In genomic region chr11:65817312-65817814, GRCh38 we compare ENCODE assay signal across 9 cellular contexts. TPM values are rescaled to one million over a fixed set of nuclear protein-coding genes. Genes with fewer than 3 reads are reported as not detected.
DNase-seq lines count a peak whose midpoint lies in the region; ATAC-seq, FAIRE-seq and TF ChIP-seq lines count a peak whose summit lies in the region.
"Had no signal": no experiment of that assay in that cellular context is flagged by ENCODE, and none has a peak within 500 bp of the region (broad histone marks: within the 10 kb centered on the region; RNA-seq: fewer than 3 reads in every experiment).

No MANE protein-coding gene starts in this region.

- H3K9me3 Mint-ChIP-seq in activated CD4-positive, alpha-beta T cell treated with anti-CD3 and anti-CD28 coated beads, Interleukin-2, amount 10 ng/mL, durations not matched to agents 7 days and 5 days: no peaks in the 10 kb centered on the region
- no peaks in the 10 kb centered on the region for H3K9me3 Mint-ChIP-seq in activated naive CD4-positive, alpha-beta T cell treated with anti-CD3 and anti-CD28 coated beads, Interleukin-2, amount 50 U/mL, for 72 hours

- intact Hi-C loops in testis (cut with DNase I; ENCODE audit: low total_unique reads): loop anchor here (5.0 kb wide), 1 partner anchor 105 kb away; the partner anchor contains the start of gene KAT5

- H3K36me3 Mint-ChIP-seq in activated CD4-positive, alpha-beta T cell treated with anti-CD3 and anti-CD28 coated beads, Interleukin-2, amount 10 ng/mL, durations not matched to agents 7 days and 5 days (ENCODE audit: low read depth): no peaks in the 10 kb centered on the region
- H3K36me3 Mint-ChIP-seq in activated naive CD4-positive, alpha-beta T cell treated with anti-CD3 and anti-CD28 coated beads, Interleukin-2, amount 50 U/mL, for 72 hours: peaks cover 0 to 7% of the 10 kb centered on the region in 2 donors

- H3K4me1 ChIP-seq in keratinocyte (ENCODE audit: control insufficient read depth, extremely low read depth, insufficient read depth, low read length) (peaks cover 12% of the 10 kb centered on the region), testis (peaks cover 7% of the 10 kb centered on the region)

- POLR2A ChIA-PET in activated CD4-positive, alpha-beta T cell treated with anti-CD3 and anti-CD28 coated beads, Interleukin-2, amount 10 ng/mL, durations not matched to agents 7 days and 5 days (lab: Charles Lee): no interaction called here

- H3K9me3 ChIP-seq in keratinocyte (ENCODE audit: control insufficient read depth, low read depth, low read length): no peaks in the 10 kb centered on the region
- H3K9me3 ChIP-seq in testis: no peaks in the 10 kb centered on the region

- no peaks in the 10 kb centered on the region for H3K9me1 ChIP-seq in keratinocyte (ENCODE audit: control insufficient read depth, extremely low read depth, insufficient read depth, low read length)

- dilution Hi-C loops in keratinocyte (cut with MboI; ENCODE audit: extremely low pct_ligation_motif_present, low sequenced_read_pairs): no loop called here

- H3K36me3 ChIP-seq in keratinocyte (ENCODE audit: control insufficient read depth in 2 of 2, extremely low read depth in 1 of 2, insufficient read depth in 2 of 2, low read length in 2 of 2) (no peaks in the 10 kb centered on the region), testis (ENCODE audit: low read depth, missing control alignments) (no peaks in the 10 kb centered on the region)

- H3K27me3 Mint-ChIP-seq in activated CD4-positive, alpha-beta T cell treated with anti-CD3 and anti-CD28 coated beads, Interleukin-2, amount 10 ng/mL, durations not matched to agents 7 days and 5 days: peaks cover 4% of the 10 kb centered on the region

- FAIRE-seq in keratinocyte (lab: Jason Lieb, UNC): no peak
- FAIRE-seq: TTC549 had no signal

- H3K27ac ChIP-seq in keratinocyte (ENCODE audit: control insufficient read depth, insufficient read depth, low read length) (peak overlapping the region; percentile 27), testis (peak overlapping the region; percentile 59 to 82)

- no peak for ATAC-seq in activated naive CD4-positive, alpha-beta T cell treated with anti-CD3 and anti-CD28 coated beads, Interleukin-2, amount 50 U/mL, for 72 hours
- ATAC-seq in GM21515 (IDR thresholded peaks at IDR 0.05; ENCODE audit: unreplicated experiment) (no peak), GM21737 (IDR thresholded peaks at IDR 0.05; ENCODE audit: unreplicated experiment) (no peak)

- H3K27ac Mint-ChIP-seq in activated CD4-positive, alpha-beta T cell treated with anti-CD3 and anti-CD28 coated beads, Interleukin-2, amount 10 ng/mL, durations not matched to agents 7 days and 5 days: peak overlapping the region; percentile 79
- peak overlapping the region; percentile 70 to 75 for H3K27ac Mint-ChIP-seq in activated naive CD4-positive, alpha-beta T cell treated with anti-CD3 and anti-CD28 coated beads, Interleukin-2, amount 50 U/mL, for 72 hours

- WGBS in testis, 2 donors: 48 to 52% methylated on average over 5 of the region's 5 CpGs

- H3K4me3 Mint-ChIP-seq in activated CD4-positive, alpha-beta T cell treated with anti-CD3 and anti-CD28 coated beads, Interleukin-2, amount 10 ng/mL, durations not matched to agents 7 days and 5 days: peak overlapping the region; percentile 74

- TF ChIP-seq POLR2A in testis (IDR thresholded peaks at IDR 0.05): no peak

- peak overlapping the region; percentile 75 for H3K9ac ChIP-seq in keratinocyte (ENCODE audit: control insufficient read depth, extremely low read depth, insufficient read depth, low read length)

- H3K4me2 ChIP-seq in keratinocyte (ENCODE audit: control insufficient read depth, extremely low read depth, insufficient read depth, low read depth, low read length): peak overlapping the region; percentile 70

- H3K4me3 ChIP-seq in keratinocyte (ENCODE audit: control insufficient read depth in 2 of 3, extremely low read depth in 1 of 3, insufficient read depth in 2 of 3, low read depth in 1 of 3, low read length in 3 of 3) (peak overlapping the region; percentile 35 to 67 (median 57)), testis (peak overlapping the region; percentile 67 to 76)

- DNase-seq in activated CD4-positive, alpha-beta T cell treated with anti-CD3 and anti-CD28 coated beads, Interleukin-2, amount 10 ng/mL, durations not matched to agents 7 days and 5 days: no peak
- DNase-seq in activated CD4-positive, alpha-beta T cell treated with anti-CD3 and anti-CD28 coated beads for 4 hours: no peak
- DNase-seq in activated naive CD4-positive, alpha-beta T cell treated with anti-CD3 and anti-CD28 coated beads, Interleukin-2, amount 50 U/mL, for 72 hours (ENCODE audit: low spot score in 2 of 2): no peak
- no peak for DNase-seq in keratinocyte (ENCODE audit: low read depth, low spot score)
- DNase-seq in testis: no peak
- no peak for DNase-seq in effector CD8-positive, alpha-beta T cell (lab: John Stamatoyannopoulos, UW)

- H3K27me3 ChIP-seq in keratinocyte (ENCODE audit: control insufficient read depth, extremely low read depth, insufficient read depth, low read length) (no peaks in the 10 kb centered on the region), testis (no peaks in the 10 kb centered on the region)

- peaks cover 20% of the 10 kb centered on the region for H3K4me1 Mint-ChIP-seq in activated CD4-positive, alpha-beta T cell treated with anti-CD3 and anti-CD28 coated beads, Interleukin-2, amount 10 ng/mL, durations not matched to agents 7 days and 5 days

- H3K79me2 ChIP-seq in keratinocyte (ENCODE audit: control insufficient read depth, insufficient read depth, low read length): no peaks in the 10 kb centered on the region

- CTCF ChIA-PET in activated CD4-positive, alpha-beta T cell treated with anti-CD3 and anti-CD28 coated beads, Interleukin-2, amount 10 ng/mL, durations not matched to agents 7 days and 5 days (lab: Charles Lee): interaction anchor here (0.5 to 5.2 kb wide), 28 partner anchors 9 to 527 kb away, joined by 3 to 62 read pairs (median 4); partner anchors contain the start of genes AP5B1, CFL1, FIBP and KAT5

- no peak for TF ChIP-seq CTCF in keratinocyte (optimal IDR thresholded peaks at IDR 0.05 in 1 of 3, IDR thresholded peaks at IDR 0.05 in 1 of 3, conservative IDR thresholded peaks at IDR 0.05 in 1 of 3; ENCODE audit: extremely low read depth in 1 of 3, insufficient read depth in 2 of 3, low read length in 3 of 3)
- no peak for TF ChIP-seq CTCF in testis (IDR thresholded peaks at IDR 0.05)

- H4K20me1 ChIP-seq in keratinocyte (ENCODE audit: control insufficient read depth, extremely low read depth, insufficient read depth, low read length): no peaks in the 10 kb centered on the region

- H2AFZ ChIP-seq in keratinocyte (ENCODE audit: control insufficient read depth, low read length): no peak overlapping the region

RNA-seq across cellular contexts. Expression of gene SNX32, which starts 16.4 kb away (rescaled TPM):
- 1 to 10 TPM; 2.1 to 2.2 TPM for total RNA-seq in activated CD4-positive, alpha-beta T cell treated with anti-CD3 and anti-CD28 coated beads, Interleukin-2, amount 10 ng/mL, durations not matched to agents 7 days and 5 days
- 1 to 10 TPM; 3.8 to 5.0 TPM for total RNA-seq in activated naive CD4-positive, alpha-beta T cell treated with anti-CD3 and anti-CD28 coated beads, Interleukin-2, amount 50 U/mL, for 72 hours
- polyA plus RNA-seq in keratinocyte (0.12 to 0.44 TPM (median 0.15 TPM) in 3 replicates), testis (ENCODE audit: insufficient read depth, low read depth, low replicate concordance) (4.9 TPM)
- polyA plus RNA-seq in keratinocyte (2011; ENCODE audit: low read depth): 0.39 TPM
- 0.04 and 0.08 TPM in 2 replicates for polyA plus RNA-seq in keratinocyte (2011; cell fraction: cytosol; rRNA removed)
- polyA plus RNA-seq in keratinocyte (2011; cell fraction: nucleus; rRNA removed): 0.84 and 1.2 TPM in 2 replicates
- polyA plus RNA-seq in keratinocyte (2012; ENCODE audit: low replicate concordance): 0.21 and 0.93 TPM in 2 replicates
- polyA minus RNA-seq in keratinocyte: 0.79 TPM in 1 of 3 replicates, not detected in the others
- not detected for polyA minus RNA-seq in keratinocyte (2011; cell fraction: cytosol; rRNA and poly(A)+ RNA removed)
- polyA minus RNA-seq in keratinocyte (2011; cell fraction: nucleus; rRNA and poly(A)+ RNA removed): 0.47 TPM in 1 of 2 replicates, not detected in the other
- 1 to 10 TPM; 3.2 to 4.0 TPM for total RNA-seq in testis

RNA-seq across cellular contexts. Expression of gene OVOL1, which starts 30.5 kb away (rescaled TPM):
- total RNA-seq in activated CD4-positive, alpha-beta T cell treated with anti-CD3 and anti-CD28 coated beads, Interleukin-2, amount 10 ng/mL, durations not matched to agents 7 days and 5 days: not detected
- total RNA-seq in activated naive CD4-positive, alpha-beta T cell treated with anti-CD3 and anti-CD28 coated beads, Interleukin-2, amount 50 U/mL, for 72 hours: 1 to 10 TPM in 1 of 2 donors, not detected in 1; 1.6 TPM
- 2.1 to 23.2 TPM (median 7.5 TPM) in 3 replicates for polyA plus RNA-seq in keratinocyte
- polyA plus RNA-seq in keratinocyte (2011; ENCODE audit: low read depth): 40.0 TPM
- 4.8 and 5.1 TPM in 2 replicates for polyA plus RNA-seq in keratinocyte (2011; cell fraction: cytosol; rRNA removed)
- 16.0 and 18.4 TPM in 2 replicates for polyA plus RNA-seq in keratinocyte (2011; cell fraction: nucleus; rRNA removed)
- 2.2 and 136 TPM in 2 replicates for polyA plus RNA-seq in keratinocyte (2012; ENCODE audit: low replicate concordance)
- 3.1 to 41.5 TPM (median 11.4 TPM) in 3 replicates for polyA minus RNA-seq in keratinocyte
- polyA minus RNA-seq in keratinocyte (2011; cell fraction: cytosol; rRNA and poly(A)+ RNA removed): 9.8 TPM
- polyA minus RNA-seq in keratinocyte (2011; cell fraction: nucleus; rRNA and poly(A)+ RNA removed): 17.5 and 20.6 TPM in 2 replicates
- 10 to 100 TPM; 27.6 to 33.9 TPM for total RNA-seq in testis
- 72.4 TPM for polyA plus RNA-seq in testis (ENCODE audit: insufficient read depth, low read depth, low replicate concordance)

RNA-seq across cellular contexts. Expression of gene AP5B1, which starts 36.6 kb away (rescaled TPM):
- 10 to 100 TPM; 17.4 to 20.2 TPM for total RNA-seq in activated CD4-positive, alpha-beta T cell treated with anti-CD3 and anti-CD28 coated beads, Interleukin-2, amount 10 ng/mL, durations not matched to agents 7 days and 5 days
- 10 to 100 TPM; 10.6 to 25.9 TPM for total RNA-seq in activated naive CD4-positive, alpha-beta T cell treated with anti-CD3 and anti-CD28 coated beads, Interleukin-2, amount 50 U/mL, for 72 hours
- polyA plus RNA-seq in keratinocyte (3.1 to 6.8 TPM (median 3.1 TPM) in 3 replicates), testis (ENCODE audit: insufficient read depth, low read depth, low replicate concordance) (4.5 TPM)
- polyA plus RNA-seq in keratinocyte (2011; ENCODE audit: low read depth): 1.9 TPM
- 1.6 and 3.2 TPM in 2 replicates for polyA plus RNA-seq in keratinocyte (2011; cell fraction: cytosol; rRNA removed)
- polyA plus RNA-seq in keratinocyte (2011; cell fraction: nucleus; rRNA removed): 9.4 and 12.4 TPM in 2 replicates
- polyA plus RNA-seq in keratinocyte (2012; ENCODE audit: low replicate concordance): 5.1 and 6.5 TPM in 2 replicates
- 6.3 to 10.1 TPM (median 7.3 TPM) in 3 replicates for polyA minus RNA-seq in keratinocyte
- 10.7 TPM for polyA minus RNA-seq in keratinocyte (2011; cell fraction: cytosol; rRNA and poly(A)+ RNA removed)
- 12.8 TPM in 2 replicates for polyA minus RNA-seq in keratinocyte (2011; cell fraction: nucleus; rRNA and poly(A)+ RNA removed)
- total RNA-seq in testis: 10 to 100 TPM; 13.5 to 14.8 TPM

RNA-seq across cellular contexts. Expression of gene CFL1, which starts 40.6 kb away (rescaled TPM):
- total RNA-seq in activated CD4-positive, alpha-beta T cell treated with anti-CD3 and anti-CD28 coated beads, Interleukin-2, amount 10 ng/mL, durations not matched to agents 7 days and 5 days: 1,000 to 10,000 TPM; 1,543 to 1,707 TPM
- 1,000 to 10,000 TPM in 1 of 2 donors, 100 to 1,000 TPM in 1; 855 to 1,265 TPM for total RNA-seq in activated naive CD4-positive, alpha-beta T cell treated with anti-CD3 and anti-CD28 coated beads, Interleukin-2, amount 50 U/mL, for 72 hours
- polyA plus RNA-seq in keratinocyte: 571 to 1,860 TPM (median 1,236 TPM) in 3 replicates
- polyA plus RNA-seq in keratinocyte (2011; ENCODE audit: low read depth): 666 TPM
- polyA plus RNA-seq in keratinocyte (2011; cell fraction: cytosol; rRNA removed): 1,327 and 1,969 TPM in 2 replicates
- polyA plus RNA-seq in keratinocyte (2011; cell fraction: nucleus; rRNA removed): 923 and 954 TPM in 2 replicates
- polyA plus RNA-seq in keratinocyte (2012; ENCODE audit: low replicate concordance): 653 and 1,356 TPM in 2 replicates
- 1,488 to 1,745 TPM (median 1,639 TPM) in 3 replicates for polyA minus RNA-seq in keratinocyte
- 1,134 TPM for polyA minus RNA-seq in keratinocyte (2011; cell fraction: cytosol; rRNA and poly(A)+ RNA removed)
- polyA minus RNA-seq in keratinocyte (2011; cell fraction: nucleus; rRNA and poly(A)+ RNA removed): 407 and 633 TPM in 2 replicates
- 100 to 1,000 TPM; 522 to 570 TPM for total RNA-seq in testis
- polyA plus RNA-seq in testis (ENCODE audit: insufficient read depth, low read depth, low replicate concordance): 647 TPM

RNA-seq across cellular contexts. Expression of gene MUS81, which starts 42.9 kb away (rescaled TPM):
- 100 to 1,000 TPM in 1 of 2 experiments, 10 to 100 TPM in 1; 96.6 to 108 TPM for total RNA-seq in activated CD4-positive, alpha-beta T cell treated with anti-CD3 and anti-CD28 coated beads, Interleukin-2, amount 10 ng/mL, durations not matched to agents 7 days and 5 days
- total RNA-seq in activated naive CD4-positive, alpha-beta T cell treated with anti-CD3 and anti-CD28 coated beads, Interleukin-2, amount 50 U/mL, for 72 hours: 10 to 100 TPM; 63.9 to 64.0 TPM
- polyA plus RNA-seq in keratinocyte (24.7 to 34.4 TPM (median 28.0 TPM) in 3 replicates), testis (ENCODE audit: insufficient read depth, low read depth, low replicate concordance) (49.9 TPM)
- 11.3 TPM for polyA plus RNA-seq in keratinocyte (2011; ENCODE audit: low read depth)
- polyA plus RNA-seq in keratinocyte (2011; cell fraction: cytosol; rRNA removed): 14.1 and 17.2 TPM in 2 replicates
- polyA plus RNA-seq in keratinocyte (2011; cell fraction: nucleus; rRNA removed): 77.4 and 79.1 TPM in 2 replicates
- polyA plus RNA-seq in keratinocyte (2012; ENCODE audit: low replicate concordance): 28.3 and 40.9 TPM in 2 replicates
- 16.0 to 61.7 TPM (median 18.2 TPM) in 3 replicates for polyA minus RNA-seq in keratinocyte
- polyA minus RNA-seq in keratinocyte (2011; cell fraction: cytosol; rRNA and poly(A)+ RNA removed): 22.1 TPM
- 17.1 and 19.7 TPM in 2 replicates for polyA minus RNA-seq in keratinocyte (2011; cell fraction: nucleus; rRNA and poly(A)+ RNA removed)
- total RNA-seq in testis: 10 to 100 TPM; 57.2 to 74.0 TPM

Comparison
In these comparisons a context has a peak if more than half of its experiments do, and no peak if none do; other contexts are left out.
1. RNA of gene OVOL1, which starts 30.5 kb away (total RNA-seq): 27.6 to 33.9 TPM in testis; 1.6 TPM in activated naive CD4-positive, alpha-beta T cell treated with anti-CD3 and anti-CD28 coated beads, Interleukin-2, amount 50 U/mL, for 72 hours and not detected in activated CD4-positive, alpha-beta T cell treated with anti-CD3 and anti-CD28 coated beads, Interleukin-2, amount 10 ng/mL, durations not matched to agents 7 days and 5 days; every median in the first group is over 10 times any median in the second.